In genomic region chr7:134947831-134948230, GRCh38 we compare ENCODE assay signal across 1 cellular context.
TF ChIP-seq lines count a peak whose summit lies in the region.

No MANE protein-coding gene starts in this region.

TF ChIP-seq in IMR-90, 13 proteins besides CTCF, POLR2A, EP300 and RAD21 (continued from another document):
- TF ChIP-seq FOS (IDR thresholded peaks at IDR 0.05; ENCODE audit: low read depth, low read length) = no peak
- TF ChIP-seq MAZ (IDR thresholded peaks at IDR 0.05; ENCODE audit: borderline replicate concordance, low read depth, low read length) = no peak
- TF ChIP-seq CHD1 (IDR thresholded peaks at IDR 0.05; ENCODE audit: low read depth, low read length) = no peak
- no peak for TF ChIP-seq MAFK (IDR thresholded peaks at IDR 0.05; ENCODE audit: low read depth, low read length)
- TF ChIP-seq BHLHE40 (IDR thresholded peaks at IDR 0.05; ENCODE audit: low read depth, low read length) = no peak
- TF ChIP-seq ELK1 (IDR thresholded peaks at IDR 0.05; ENCODE audit: borderline replicate concordance, low read depth, low read length) = no peak
- TF ChIP-seq MXI1 (IDR thresholded peaks at IDR 0.05; ENCODE audit: borderline replicate concordance, low read depth, low read length) = no peak
